22 cellular contexts compared by ENCODE assay signal in the genomic region with DNA sequence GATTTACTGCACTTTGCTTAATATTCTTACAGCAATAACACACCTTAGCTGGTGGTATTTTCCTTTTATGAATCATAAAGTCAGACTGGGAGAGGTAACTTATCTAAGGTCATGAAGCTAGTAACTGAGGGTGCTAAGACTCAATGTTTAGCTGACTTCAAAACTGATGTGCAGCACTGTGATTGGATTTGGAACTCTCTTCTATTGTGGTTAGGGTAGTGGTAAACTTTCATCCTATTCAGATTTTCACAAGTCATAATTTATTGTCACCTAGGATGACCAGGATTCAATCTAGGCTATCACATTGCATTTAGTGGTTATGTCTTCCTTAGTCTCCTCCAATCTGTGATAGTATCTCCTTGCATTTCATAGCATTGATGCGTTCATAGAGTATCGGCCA. TPM values are rescaled to one million over a fixed set of nuclear protein-coding genes. Genes with fewer than 3 reads are reported as not detected.
DNase-seq lines count a peak whose midpoint lies in the region; ATAC-seq lines count a peak whose summit lies in the region.
"Had no signal": no experiment of that assay in that cellular context is flagged by ENCODE, and none has a peak within 500 bp of the region (broad histone marks: within the 10 kb centered on the region; RNA-seq: fewer than 3 reads in every experiment).

No MANE protein-coding gene starts in this region.

- peak overlapping the region; percentile 7 for H3K4me3 ChIP-seq in CD8-positive, alpha-beta memory T cell (ENCODE audit: low read length)
- H3K4me3 ChIP-seq: A549, right atrium auricular region, SJCRH30, spleen, thoracic aorta, vagina had no signal

- H3K27ac ChIP-seq in CD8-positive, alpha-beta memory T cell (ENCODE audit: low read depth, low read length) = no peak overlapping the region
- H3K27ac ChIP-seq: A549, right atrium auricular region, SJCRH30, thoracic aorta, vagina had no signal

- peaks cover 73% of the 10 kb centered on the region for H3K4me1 Mint-ChIP-seq in activated T-cell treated with anti-CD3 and anti-CD28 coated beads, Interleukin-2, amount 50 U/mL, for 24 hours (ENCODE audit: low read depth)
- H3K4me1 Mint-ChIP-seq in CD8-positive, alpha-beta memory T cell = peaks cover 74 to 87% (median 83%) of the 10 kb centered on the region in 3 donors
- peaks cover 71% of the 10 kb centered on the region for H3K4me1 Mint-ChIP-seq in activated naive CD8-positive, alpha-beta T cell treated with anti-CD3 and anti-CD28 coated beads, Interleukin-2, amount 50 U/mL, for 24 hours
- peaks cover 28 to 82% (median 70%) of the 10 kb centered on the region in 4 donors for H3K4me1 Mint-ChIP-seq in naive thymus-derived CD8-positive, alpha-beta T cell

- peaks cover 5% of the 10 kb centered on the region for H3K9me3 Mint-ChIP-seq in activated T-cell treated with anti-CD3 and anti-CD28 coated beads, Interleukin-2, amount 50 U/mL, for 24 hours
- peaks cover 0 to 3% (median 0%) of the 10 kb centered on the region in 5 donors for H3K9me3 Mint-ChIP-seq in CD8-positive, alpha-beta memory T cell
- peaks cover 5% of the 10 kb centered on the region for H3K9me3 Mint-ChIP-seq in activated naive CD8-positive, alpha-beta T cell treated with anti-CD3 and anti-CD28 coated beads, Interleukin-2, amount 50 U/mL, for 24 hours
- no peaks in the 10 kb centered on the region for H3K9me3 Mint-ChIP-seq in naive thymus-derived CD8-positive, alpha-beta T cell
- H3K9me3 Mint-ChIP-seq: H9 had no signal

- H3K27ac Mint-ChIP-seq in activated T-cell treated with anti-CD3 and anti-CD28 coated beads, Interleukin-2, amount 50 U/mL, for 24 hours = peak overlapping the region; percentile 63
- H3K27ac Mint-ChIP-seq in CD8-positive, alpha-beta memory T cell = peak overlapping the region in 7 of 8 donors; percentile 63 to 91 (median 83)
- peak overlapping the region; percentile 41 for H3K27ac Mint-ChIP-seq in activated naive CD8-positive, alpha-beta T cell treated with anti-CD3 and anti-CD28 coated beads, Interleukin-2, amount 50 U/mL, for 24 hours
- peak overlapping the region in 9 of 10 donors; percentile 1 to 83 (median 64) for H3K27ac Mint-ChIP-seq in naive thymus-derived CD8-positive, alpha-beta T cell

- peak; percentile 86 for ATAC-seq in activated naive CD8-positive, alpha-beta T cell treated with anti-CD3 and anti-CD28 coated beads, Interleukin-2, amount 50 U/mL, for 24 hours
- peak; percentile 63 to 78 for ATAC-seq in naive thymus-derived CD8-positive, alpha-beta T cell
- ATAC-seq in HG02571 (IDR thresholded peaks at IDR 0.05; ENCODE audit: unreplicated experiment) = no peak
- no peak for ATAC-seq in GM18868 (IDR thresholded peaks at IDR 0.05; ENCODE audit: unreplicated experiment)
- ATAC-seq: A549 had no signal

- no peak overlapping the region for H3K4me3 Mint-ChIP-seq in activated T-cell treated with anti-CD3 and anti-CD28 coated beads, Interleukin-2, amount 50 U/mL, for 24 hours
- H3K4me3 Mint-ChIP-seq in CD8-positive, alpha-beta memory T cell = peak overlapping the region; percentile 3 to 64 (median 32)
- no peak overlapping the region for H3K4me3 Mint-ChIP-seq in activated naive CD8-positive, alpha-beta T cell treated with anti-CD3 and anti-CD28 coated beads, Interleukin-2, amount 50 U/mL, for 24 hours
- H3K4me3 Mint-ChIP-seq in naive thymus-derived CD8-positive, alpha-beta T cell = peak overlapping the region in 9 of 10 donors; percentile 42 to 79 (median 57)
- H3K4me3 Mint-ChIP-seq: H9 had no signal

- POLR2A ChIA-PET in CD8-positive, alpha-beta memory T cell (lab: Charles Lee) = interaction anchor here (0.6 kb wide), 2 partner anchors 19 to 78 kb away, joined by 4 to 5 read pairs; no protein-coding TSS in a partner anchor
- POLR2A ChIA-PET in naive thymus-derived CD8-positive, alpha-beta T cell (lab: Charles Lee) = interaction anchor here (0.6 to 2.6 kb wide), 4 partner anchors 9 to 25 kb away, joined by 3 to 12 read pairs (median 4); a partner anchor contains a TSS

- peaks cover 14% of the 10 kb centered on the region for H3K36me3 Mint-ChIP-seq in activated T-cell treated with anti-CD3 and anti-CD28 coated beads, Interleukin-2, amount 50 U/mL, for 24 hours (ENCODE audit: low read depth)
- peaks cover 0 to 6% (median 4%) of the 10 kb centered on the region in 3 donors for H3K36me3 Mint-ChIP-seq in CD8-positive, alpha-beta memory T cell
- peaks cover 9% of the 10 kb centered on the region for H3K36me3 Mint-ChIP-seq in activated naive CD8-positive, alpha-beta T cell treated with anti-CD3 and anti-CD28 coated beads, Interleukin-2, amount 50 U/mL, for 24 hours (ENCODE audit: low read depth)
- H3K36me3 Mint-ChIP-seq in naive thymus-derived CD8-positive, alpha-beta T cell = peaks cover 0 to 9% (median 2%) of the 10 kb centered on the region in 3 donors

- CTCF ChIA-PET in CD8-positive, alpha-beta memory T cell (lab: Charles Lee) = no interaction called here

- DNase-seq in activated T-cell treated with anti-CD3 and anti-CD28 coated beads, Interleukin-2, amount 50 U/mL, for 24 hours = no peak
- no peak for DNase-seq in activated T-cell treated with anti-CD3 and anti-CD28 coated beads, Interleukin-2, amount 50 U/mL, for 48 hours
- peak in 2 of 5 donors; percentile 16 to 30 for DNase-seq in CD8-positive, alpha-beta memory T cell
- DNase-seq in activated naive CD8-positive, alpha-beta T cell treated with anti-CD3 and anti-CD28 coated beads, Interleukin-2, amount 50 U/mL, for 24 hours = no peak
- DNase-seq in naive thymus-derived CD8-positive, alpha-beta T cell = peak in 3 of 10 donors; percentile 14 to 44 (median 27)
- DNase-seq in stimulated activated CD4-positive, alpha-beta T cell treated with anti-CD3 and anti-CD28 coated beads, Interleukin-2, amount 100 ng/mL, for 24 hours = no peak
- DNase-seq: activated CD8-positive, alpha-beta memory T cell treated with anti-CD3 and anti-CD28 coated beads, Interleukin-2, amount 50 U/mL, for 4 hours; activated gamma-delta T cell treated with Interleukin-2 at 50 U/mL for 16 hours; caudate nucleus; H9; NCI-H1694 treated with DMSO at 0.1 percent for 48 hours; NCI-H69; SJCRH30; spleen; stimulated activated CD4-positive, alpha-beta T cell treated with anti-CD3 and anti-CD28 coated beads, Interleukin-4, amount 100 ng/mL, for 1 hour; T-helper 1 cell had no signal

- no peaks in the 10 kb centered on the region for H3K9me3 ChIP-seq in CD8-positive, alpha-beta memory T cell (ENCODE audit: low read length)
- H3K9me3 ChIP-seq: A549, right atrium auricular region, SJCRH30, thoracic aorta, vagina had no signal

- no peaks in the 10 kb centered on the region for H3K27me3 Mint-ChIP-seq in activated T-cell treated with anti-CD3 and anti-CD28 coated beads, Interleukin-2, amount 50 U/mL, for 24 hours
- no peaks in the 10 kb centered on the region for H3K27me3 Mint-ChIP-seq in CD8-positive, alpha-beta memory T cell
- no peaks in the 10 kb centered on the region for H3K27me3 Mint-ChIP-seq in activated naive CD8-positive, alpha-beta T cell treated with anti-CD3 and anti-CD28 coated beads, Interleukin-2, amount 50 U/mL, for 24 hours
- H3K27me3 Mint-ChIP-seq in naive thymus-derived CD8-positive, alpha-beta T cell = no peaks in the 10 kb centered on the region

- no peaks in the 10 kb centered on the region for H3K27me3 ChIP-seq in CD8-positive, alpha-beta memory T cell (ENCODE audit: insufficient read depth, low read length, poor library complexity, severe bottlenecking)
- H3K27me3 ChIP-seq: right atrium auricular region, SJCRH30, spleen, vagina had no signal

- no peaks in the 10 kb centered on the region for H3K36me3 ChIP-seq in CD8-positive, alpha-beta memory T cell (ENCODE audit: insufficient read depth, low read length)
- H3K36me3 ChIP-seq: right atrium auricular region, SJCRH30, spleen, thoracic aorta, vagina had no signal

- H3K4me1 ChIP-seq in CD8-positive, alpha-beta memory T cell (ENCODE audit: insufficient read depth, low read length) = peaks cover 84% of the 10 kb centered on the region

RNA-seq across cellular contexts. Expression of a gene that starts 18.9 kb away (rescaled TPM):
- 10 to 100 TPM; 89.9 to 93.6 TPM for total RNA-seq in CD8-positive, alpha-beta memory T cell
- 96.2 TPM for polyA plus RNA-seq in CD8-positive, alpha-beta memory T cell
- total RNA-seq in naive thymus-derived CD8-positive, alpha-beta T cell = 100 to 1,000 TPM; 300 to 328 TPM
- 10 to 100 TPM; 84.1 to 99.9 (median 92.9) TPM for polyA plus RNA-seq in naive thymus-derived CD8-positive, alpha-beta T cell

Comparison
In these comparisons a context has a peak if more than half of its experiments do, and no peak if none do; other contexts are left out.
1. H3K4me3 Mint-ChIP-seq: peak in CD8-positive, alpha-beta memory T cell (7 of 7) and naive thymus-derived CD8-positive, alpha-beta T cell (9 of 10); none in activated T-cell treated with anti-CD3 and anti-CD28 coated beads, Interleukin-2, amount 50 U/mL, for 24 hours (single experiment) and activated naive CD8-positive, alpha-beta T cell treated with anti-CD3 and anti-CD28 coated beads, Interleukin-2, amount 50 U/mL, for 24 hours (single experiment).
2. ATAC-seq: peak in activated naive CD8-positive, alpha-beta T cell treated with anti-CD3 and anti-CD28 coated beads, Interleukin-2, amount 50 U/mL, for 24 hours (single experiment) and naive thymus-derived CD8-positive, alpha-beta T cell (2 of 2); none in HG02571 (single experiment) and GM18868 (single experiment).
3. Peak in every context shown above with its lines, with median percentiles within 50 percentile points of each other: H3K27ac Mint-ChIP-seq.